1 cellular context compared by ENCODE assay signal in genomic region chr5:141354900-141355469, GRCh38.
TF ChIP-seq lines count a peak whose summit lies in the region.

Gene PCDHGA4, plus strand, starts transcription at chr5:141355021. Its CDS starts 87 bp downstream, at chr5:141355108.

TF ChIP-seq in IMR-90, 13 proteins besides CTCF, POLR2A, EP300 and RAD21:
- no peak for TF ChIP-seq USF2 (IDR thresholded peaks at IDR 0.05; ENCODE audit: low read depth, low read length)
- no peak for TF ChIP-seq ELK1 (IDR thresholded peaks at IDR 0.05; ENCODE audit: borderline replicate concordance, low read depth, low read length)
- TF ChIP-seq RFX5 (IDR thresholded peaks at IDR 0.05; ENCODE audit: low read depth, low read length) = no peak
- no peak for TF ChIP-seq FOS (IDR thresholded peaks at IDR 0.05; ENCODE audit: low read depth, low read length)
- TF ChIP-seq SMC3 (IDR thresholded peaks at IDR 0.05; ENCODE audit: low read depth, low read length) = no peak
- TF ChIP-seq MAZ (IDR thresholded peaks at IDR 0.05; ENCODE audit: borderline replicate concordance, low read depth, low read length) = no peak
- TF ChIP-seq CEBPB (IDR thresholded peaks at IDR 0.05; ENCODE audit: low read depth, low read length) = no peak
- TF ChIP-seq BHLHE40 (IDR thresholded peaks at IDR 0.05; ENCODE audit: low read depth, low read length) = no peak
- no peak for TF ChIP-seq MAFK (IDR thresholded peaks at IDR 0.05; ENCODE audit: low read depth, low read length)
- TF ChIP-seq MXI1 (IDR thresholded peaks at IDR 0.05; ENCODE audit: borderline replicate concordance, low read depth, low read length) = no peak
- TF ChIP-seq NFE2L2 (IDR thresholded peaks at IDR 0.05; ENCODE audit: low read depth, low read length) = no peak
- TF ChIP-seq RCOR1 (IDR thresholded peaks at IDR 0.05; ENCODE audit: insufficient replicate concordance, low read length) = no peak
- TF ChIP-seq CHD1 (IDR thresholded peaks at IDR 0.05; ENCODE audit: low read depth, low read length) = no peak
